Comparison of ENCODE assay signal across 8 cellular contexts in genomic region chr1:167554028-167554779, GRCh38. TPM values are rescaled to one million over a fixed set of nuclear protein-coding genes. Genes with fewer than 3 reads are reported as not detected.
DNase-seq lines count a peak whose midpoint lies in the region; ATAC-seq and TF ChIP-seq lines count a peak whose summit lies in the region.

No MANE protein-coding gene starts in this region.

- H3K9me3 ChIP-seq in DND-41 (ENCODE audit: insufficient read depth, low read length, severe bottlenecking) (no peaks in the 10 kb centered on the region), MG63 (no peaks in the 10 kb centered on the region)

- peak overlapping the region; percentile 1; the same call in 1 of the 2 replicates for H3K27ac ChIP-seq in DND-41 (ENCODE audit: low read length)

- H3K36me3 Mint-ChIP-seq in naive thymus-derived CD8-positive, alpha-beta T cell: no peaks in the 10 kb centered on the region

- H3K4me3 Mint-ChIP-seq in naive thymus-derived CD8-positive, alpha-beta T cell: peak overlapping the region; percentile 81 to 96 (median 93)

- peak overlapping the region; percentile 91 for H3K4me2 ChIP-seq in DND-41 (ENCODE audit: insufficient read depth, low read length)

- H3K9ac ChIP-seq in DND-41 (ENCODE audit: low read depth, low read length): peak overlapping the region; percentile 74

- H3K9me3 Mint-ChIP-seq in naive thymus-derived CD8-positive, alpha-beta T cell: no peaks in the 10 kb centered on the region

- peaks cover 0 to 1% (median 0%) of the 10 kb centered on the region in 5 donors for H3K27me3 Mint-ChIP-seq in naive thymus-derived CD8-positive, alpha-beta T cell

- ATAC-seq in DND-41 (ENCODE audit: insufficient read depth, low read depth) (peak; percentile 49), GM21529 (IDR thresholded peaks at IDR 0.05; ENCODE audit: unreplicated experiment) (peak; percentile 12)
- peak; percentile 16 to 22 for ATAC-seq in naive thymus-derived CD8-positive, alpha-beta T cell

- DNase-seq in DND-41: no peak
- DNase-seq in MG63: no peak
- DNase-seq in cardiac fibroblast (ENCODE audit: low read depth in 2 of 2): no peak
- DNase-seq in naive thymus-derived CD8-positive, alpha-beta T cell: no peak
- DNase-seq in NCI-H748 treated with DMSO at 0.1 percent for 48 hours (lab: John Stamatoyannopoulos, UW): no peak
- no peak for DNase-seq in NCI-H82 treated with DMSO at 0.1 percent for 48 hours (lab: John Stamatoyannopoulos, UW; ENCODE audit: unreplicated experiment)
- no peak for DNase-seq in COLO668 (lab: John Stamatoyannopoulos, UW; ENCODE audit: unreplicated experiment)

- peak overlapping the region in 8 of 10 donors; percentile 58 to 91 (median 78) for H3K27ac Mint-ChIP-seq in naive thymus-derived CD8-positive, alpha-beta T cell

- no peaks in the 10 kb centered on the region for H3K36me3 ChIP-seq in DND-41 (ENCODE audit: insufficient read depth, low read length)
- no peaks in the 10 kb centered on the region for H3K36me3 ChIP-seq in MG63

- peaks cover 43% of the 10 kb centered on the region for H3K4me1 ChIP-seq in DND-41 (ENCODE audit: insufficient read depth, low read length)

- 0 out of 2 replicates have a peak, but pooled peaks cover 7% of the 10 kb centered on the region for H3K79me2 ChIP-seq in DND-41 (ENCODE audit: insufficient read depth, low read length)

- H2AFZ ChIP-seq in DND-41 (ENCODE audit: low read depth, low read length): peak overlapping the region; percentile 84

- H3K27me3 ChIP-seq in DND-41 (ENCODE audit: insufficient read depth, low read length, poor library complexity): no peaks in the 10 kb centered on the region
- H3K27me3 ChIP-seq in MG63: no peaks in the 10 kb centered on the region

- no peaks in the 10 kb centered on the region for H4K20me1 ChIP-seq in DND-41 (ENCODE audit: insufficient read depth, low read length)

- H3K4me3 ChIP-seq in DND-41 (ENCODE audit: low read depth in 1 of 2, low read length in 2 of 2): peak overlapping the region; percentile 47 to 83; a peak in 3 of 4 replicates
- H3K4me3 ChIP-seq in MG63: peak overlapping the region; percentile 55
- peak overlapping the region; percentile 63 to 69 for H3K4me3 ChIP-seq in cardiac fibroblast (replicated peaks in 1 of 2; ENCODE audit: low read depth in 2 of 2, low read length in 2 of 2)

- TF ChIP-seq CTCF in DND-41 (IDR thresholded peaks at IDR 0.05; ENCODE audit: borderline replicate concordance, extremely low read depth, low read length, poor library complexity, severe bottlenecking) (no peak), cardiac fibroblast (IDR thresholded peaks at IDR 0.05; ENCODE audit: low read depth, low read length) (no peak)

- POLR2A ChIA-PET in naive thymus-derived CD8-positive, alpha-beta T cell (lab: Charles Lee): interaction anchor here (0.5 to 2.7 kb wide), 6 partner anchors 9 to 741 kb away, joined by 3 to 17 read pairs (median 6); partner anchors contain the start of gene CD247

- H3K4me1 Mint-ChIP-seq in naive thymus-derived CD8-positive, alpha-beta T cell: peaks cover 18 to 43% (median 36%) of the 10 kb centered on the region in 4 donors

RNA-seq across cellular contexts. Expression of gene CREG1, which starts 0.6 kb away (rescaled TPM):
- total RNA-seq in MG63 (2014; rRNA removed; shearing (Covaris generic); ENCODE audit: low replicate concordance): 60.7 and 65.3 TPM in 2 replicates
- 10 to 100 TPM; 13.8 to 15.5 TPM for total RNA-seq in naive thymus-derived CD8-positive, alpha-beta T cell
- polyA plus RNA-seq in naive thymus-derived CD8-positive, alpha-beta T cell: 10 to 100 TPM; 14.6 to 26.8 (median 23.3) TPM

RNA-seq across cellular contexts. Expression of gene CD247, which starts 35.9 kb away (rescaled TPM):
- total RNA-seq in MG63 (2014; rRNA removed; shearing (Covaris generic); ENCODE audit: low replicate concordance): 2.5 TPM in 1 of 2 replicates, not detected in the other
- 100 to 1,000 TPM; 300 to 308 TPM for total RNA-seq in naive thymus-derived CD8-positive, alpha-beta T cell
- 100 to 1,000 TPM; 244 to 325 (median 310) TPM for polyA plus RNA-seq in naive thymus-derived CD8-positive, alpha-beta T cell

Comparison
In these comparisons a context has a peak if more than half of its experiments do, and no peak if none do; other contexts are left out.
1. RNA of gene CD247, which starts 35.9 kb away (total RNA-seq): 300 to 308 TPM in naive thymus-derived CD8-positive, alpha-beta T cell; 2.5 TPM in MG63; every median in the first group is over 10 times any median in the second.
2. Peak in every context shown above with its lines, with median percentiles within 50 percentile points of each other: ATAC-seq and H3K4me3 ChIP-seq.